ENCODE assay signal across 8 cellular contexts in genomic region chr3:165206454-165207266, GRCh38. TPM values are rescaled to one million over a fixed set of nuclear protein-coding genes. Genes with fewer than 3 reads are reported as not detected.
DNase-seq lines count a peak whose midpoint lies in the region; ATAC-seq lines count a peak whose summit lies in the region.

No MANE protein-coding gene starts in this region.

- H3K36me3 Mint-ChIP-seq in activated CD4-positive, alpha-beta memory T cell treated with anti-CD3 and anti-CD28 coated beads for 36 hours = no peaks in the 10 kb centered on the region

- H3K4me1 ChIP-seq in neuron (ENCODE audit: insufficient read depth, low read length) = no peaks in the 10 kb centered on the region

- CTCF ChIA-PET in activated CD4-positive, alpha-beta memory T cell treated with anti-CD3 and anti-CD28 coated beads for 36 hours (lab: Charles Lee) = interaction anchor here (0.8 to 1.8 kb wide), 6 partner anchors 8 to 22 kb away, joined by 3 to 6 read pairs (median 4); no protein-coding TSS in a partner anchor

- H3K36me3 ChIP-seq in neuron (ENCODE audit: insufficient read depth, low read length) = no peaks in the 10 kb centered on the region

- H3K4me1 Mint-ChIP-seq in activated CD4-positive, alpha-beta memory T cell treated with anti-CD3 and anti-CD28 coated beads for 36 hours (ENCODE audit: low read depth) = peaks cover 3% of the 10 kb centered on the region

- peak overlapping the region; percentile 17 for H2AFZ ChIP-seq in neuron (ENCODE audit: low read depth, low read length)

- H3K27ac Mint-ChIP-seq in activated CD4-positive, alpha-beta memory T cell treated with anti-CD3 and anti-CD28 coated beads for 36 hours = no peak overlapping the region

- peak overlapping the region; percentile 45 for H3K4me3 Mint-ChIP-seq in activated CD4-positive, alpha-beta memory T cell treated with anti-CD3 and anti-CD28 coated beads for 36 hours

- H3K4me3 ChIP-seq in neuron (ENCODE audit: low read length) = peak overlapping the region; percentile 41

- peaks cover 5% of the 10 kb centered on the region for H3K27me3 Mint-ChIP-seq in activated CD4-positive, alpha-beta memory T cell treated with anti-CD3 and anti-CD28 coated beads for 36 hours

- DNase-seq in DMS153 treated with DMSO at 0.1 percent for 48 hours (lab: John Stamatoyannopoulos, UW; ENCODE audit: unreplicated experiment) = peak; percentile 62
- peak; percentile 77 for DNase-seq in NCI-H446 treated with DMSO at 0.1 percent for 48 hours (lab: John Stamatoyannopoulos, UW)
- peak; percentile 50 for DNase-seq in activated CD4-positive, alpha-beta memory T cell treated with anti-CD3 and anti-CD28 coated beads for 36 hours
- DNase-seq in fibroblast of the conjunctiva (ENCODE audit: low read depth) = peak; percentile 68
- DNase-seq in stimulated activated naive CD4-positive, alpha-beta T cell (lab: John Stamatoyannopoulos, UW) = no peak

- intact Hi-C loops in activated CD4-positive, alpha-beta memory T cell treated with anti-CD3 and anti-CD28 coated beads for 36 hours (cut with micrococcal nuclease) = no loop called here

- ATAC-seq in GM19452 (IDR thresholded peaks at IDR 0.05; ENCODE audit: unreplicated experiment) (peak; percentile 94), HG03442 (IDR thresholded peaks at IDR 0.05; ENCODE audit: unreplicated experiment) (peak; percentile 98)

- H3K9me3 Mint-ChIP-seq in activated CD4-positive, alpha-beta memory T cell treated with anti-CD3 and anti-CD28 coated beads for 36 hours = no peaks in the 10 kb centered on the region

- POLR2A ChIA-PET in activated CD4-positive, alpha-beta memory T cell treated with anti-CD3 and anti-CD28 coated beads for 36 hours (lab: Charles Lee) = no interaction called here

- no peaks in the 10 kb centered on the region for H3K9me3 ChIP-seq in neuron (ENCODE audit: low read length)

- H3K27me3 ChIP-seq in neuron (ENCODE audit: insufficient read depth, low read length) = peaks cover 2% of the 10 kb centered on the region

RNA-seq across cellular contexts. Expression of gene SLITRK3, which starts 10.5 kb away (rescaled TPM):
- total RNA-seq in activated CD4-positive, alpha-beta memory T cell treated with anti-CD3 and anti-CD28 coated beads for 36 hours = not detected

Comparison
In these comparisons a context has a peak if more than half of its experiments do, and no peak if none do; other contexts are left out.
1. DNase-seq: peak in DMS153 treated with DMSO at 0.1 percent for 48 hours (single experiment), NCI-H446 treated with DMSO at 0.1 percent for 48 hours (single experiment), activated CD4-positive, alpha-beta memory T cell treated with anti-CD3 and anti-CD28 coated beads for 36 hours (single experiment) and fibroblast of the conjunctiva (single experiment); none in stimulated activated naive CD4-positive, alpha-beta T cell (0 of 6).